17 cellular contexts compared by ENCODE assay signal in the genomic region with DNA sequence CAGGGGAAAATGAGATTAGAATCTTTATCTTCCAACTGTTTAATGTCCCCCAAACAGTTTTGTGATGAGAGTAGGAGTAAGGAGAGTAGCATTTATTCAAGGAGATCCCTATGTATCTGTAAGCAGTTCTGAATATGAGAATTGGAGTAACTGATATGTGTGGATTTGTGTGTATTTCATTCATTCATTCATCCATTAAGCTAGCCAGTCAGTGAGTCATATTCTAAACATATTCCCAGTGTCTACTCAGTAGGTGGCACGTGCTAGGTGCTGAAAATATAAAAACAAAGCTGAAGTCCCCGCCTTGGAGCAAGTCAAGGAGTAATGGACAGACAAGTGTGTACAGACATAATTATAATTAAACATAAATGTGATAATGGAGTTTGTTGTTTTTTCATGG. TPM values are rescaled to one million over a fixed set of nuclear protein-coding genes. Genes with fewer than 3 reads are reported as not detected.
DNase-seq lines count a peak whose midpoint lies in the region; ATAC-seq, FAIRE-seq and TF ChIP-seq lines count a peak whose summit lies in the region.
"Had no signal": no experiment of that assay in that cellular context is flagged by ENCODE, and none has a peak within 500 bp of the region (broad histone marks: within the 10 kb centered on the region; RNA-seq: fewer than 3 reads in every experiment).

No MANE protein-coding gene starts in this region.

- no peaks in the 10 kb centered on the region for H3K27me3 Mint-ChIP-seq in astrocyte (ENCODE audit: low read depth, unreplicated experiment)

- WGBS in psoas muscle, 3 donors = 88 to 94% (median 93%) methylated on average over 2 of the region's 2 CpGs

- H3K4me2 ChIP-seq in astrocyte (ENCODE audit: low read length) = no peak overlapping the region
- H3K4me2 ChIP-seq: BLaER1 had no signal

- no peak overlapping the region for H3K4me3 Mint-ChIP-seq in astrocyte (ENCODE audit: unreplicated experiment)
- H3K4me3 Mint-ChIP-seq: CD8-positive, alpha-beta memory T cell; H9 had no signal

- no peaks in the 10 kb centered on the region for H3K27me3 ChIP-seq in astrocyte (ENCODE audit: insufficient read depth, low read length)
- no peaks in the 10 kb centered on the region for H3K27me3 ChIP-seq in psoas muscle (ENCODE audit: insufficient read depth in 3 of 3, low read length in 2 of 3)
- H3K27me3 ChIP-seq: BLaER1 had no signal

- peaks cover 24% of the 10 kb centered on the region for H3K4me1 ChIP-seq in astrocyte (ENCODE audit: insufficient read depth, low read length)
- no peaks in the 10 kb centered on the region for H3K4me1 ChIP-seq in psoas muscle
- H3K4me1 ChIP-seq: BLaER1 had no signal

- H3K4me3 ChIP-seq in astrocyte (ENCODE audit: insufficient read depth, low read depth, low read length) = no peak overlapping the region
- H3K4me3 ChIP-seq in psoas muscle = no peak overlapping the region
- H3K4me3 ChIP-seq: BLaER1, GM12878 had no signal

- no peak overlapping the region for H2AFZ ChIP-seq in astrocyte (ENCODE audit: low read depth, low read length)

- FAIRE-seq in astrocyte (lab: Jason Lieb, UNC) = peak; percentile 41
- FAIRE-seq: GM12878 had no signal

- H3K36me3 ChIP-seq in astrocyte (ENCODE audit: insufficient read depth, low read length) (no peaks in the 10 kb centered on the region), psoas muscle (ENCODE audit: insufficient read depth in 1 of 2, low read depth in 1 of 2) (peaks cover 0 to 14% of the 10 kb centered on the region in 2 donors)

- peaks cover 33% of the 10 kb centered on the region for H3K4me1 Mint-ChIP-seq in astrocyte (ENCODE audit: low read depth, unreplicated experiment)

- no peak overlapping the region for H3K27ac ChIP-seq in astrocyte (ENCODE audit: low read depth, low read length)
- H3K27ac ChIP-seq in psoas muscle = no peak overlapping the region
- H3K27ac ChIP-seq: 22Rv1, BLaER1 had no signal

- peaks cover 16% of the 10 kb centered on the region for H3K36me3 Mint-ChIP-seq in astrocyte (ENCODE audit: low read depth, unreplicated experiment)

- peaks cover 1% of the 10 kb centered on the region for H3K9me3 Mint-ChIP-seq in astrocyte (ENCODE audit: unreplicated experiment)
- H3K9me3 Mint-ChIP-seq: CD8-positive, alpha-beta memory T cell; H9 had no signal

- no peaks in the 10 kb centered on the region for H3K79me2 ChIP-seq in astrocyte (ENCODE audit: insufficient read depth, low read length)

- H3K9me3 ChIP-seq in astrocyte (ENCODE audit: insufficient read depth, low read depth, low read length) (no peaks in the 10 kb centered on the region), psoas muscle (no peaks in the 10 kb centered on the region)
- H3K9me3 ChIP-seq: BLaER1, Caco-2 had no signal

- intact Hi-C loops in psoas muscle (cut with DNase I) = loop anchor here in 1 of 2 donors (10.0 kb wide), 1 partner anchor 301 kb away; the partner anchor contains the start of gene MSX1

- no peak overlapping the region for H3K9ac ChIP-seq in astrocyte (ENCODE audit: low read length)
- H3K9ac ChIP-seq: BLaER1 had no signal

- no peaks in the 10 kb centered on the region for H4K20me1 ChIP-seq in astrocyte (ENCODE audit: insufficient read depth, low read length)
- H4K20me1 ChIP-seq: BLaER1 had no signal

- TF ChIP-seq CTCF in astrocyte (IDR thresholded peaks at IDR 0.05; ENCODE audit: insufficient read depth, low read depth, low read length) (no peak), psoas muscle (IDR thresholded peaks at IDR 0.05) (no peak)

- no peak overlapping the region for H3K27ac Mint-ChIP-seq in astrocyte (ENCODE audit: unreplicated experiment)
- H3K27ac Mint-ChIP-seq: CD8-positive, alpha-beta memory T cell; H9 had no signal

- DNase-seq in NCI-H1417 (lab: John Stamatoyannopoulos, UW) (peak in 2 of 3 experiments; percentile 9 to 58), NCI-H1417 treated with DMSO at 0.1 percent for 48 hours (lab: John Stamatoyannopoulos, UW) (no peak), HT1080 (ENCODE audit: low read depth) (peak; percentile 38), astrocyte (ENCODE audit: low read depth) (no peak), kidney tubule cell (ENCODE audit: low spot score) (peak; percentile 18), psoas muscle (no peak), NCI-H226 (no peak), NCI-H526 treated with DMSO at 0.1 percent for 48 hours (lab: John Stamatoyannopoulos, UW) (no peak)
- DNase-seq: AML-193; Caco-2; CD8-positive, alpha-beta memory T cell; DMS53; GOT3; H9 had no signal

- no peak for ATAC-seq in psoas muscle
- ATAC-seq: GM12878 had no signal

RNA-seq across cellular contexts. Expression of gene STX18, which starts 12.4 kb away (rescaled TPM):
- total RNA-seq in HT1080 (2014; rRNA removed; shearing (Covaris generic)) = 23.4 and 26.0 TPM in 2 replicates
- polyA plus RNA-seq in HT1080 (2015; cell fraction: cytosol; rRNA removed) = 19.5 and 22.6 TPM in 2 replicates
- 26.3 and 29.2 TPM in 2 replicates for polyA plus RNA-seq in HT1080 (2015; cell fraction: nucleus; rRNA removed)
- total RNA-seq in astrocyte = 24.0 and 30.6 TPM in 2 replicates
- 10 to 100 TPM; 12.1 to 21.1 (median 19.4) TPM for total RNA-seq in psoas muscle
- polyA plus RNA-seq in psoas muscle = 10 to 100 TPM; 21.7 to 29.7 (median 24.3) TPM

Comparison
In these comparisons a context has a peak if more than half of its experiments do, and no peak if none do; other contexts are left out.
1. DNase-seq: peak in NCI-H1417 (2 of 3), HT1080 (single experiment) and kidney tubule cell (single experiment); none in NCI-H1417 treated with DMSO at 0.1 percent for 48 hours (single experiment), astrocyte (single experiment), psoas muscle (0 of 2), NCI-H226 (single experiment) and NCI-H526 treated with DMSO at 0.1 percent for 48 hours (single experiment).